Comparison of ENCODE assay signal across 8 cellular contexts in the genomic region with DNA sequence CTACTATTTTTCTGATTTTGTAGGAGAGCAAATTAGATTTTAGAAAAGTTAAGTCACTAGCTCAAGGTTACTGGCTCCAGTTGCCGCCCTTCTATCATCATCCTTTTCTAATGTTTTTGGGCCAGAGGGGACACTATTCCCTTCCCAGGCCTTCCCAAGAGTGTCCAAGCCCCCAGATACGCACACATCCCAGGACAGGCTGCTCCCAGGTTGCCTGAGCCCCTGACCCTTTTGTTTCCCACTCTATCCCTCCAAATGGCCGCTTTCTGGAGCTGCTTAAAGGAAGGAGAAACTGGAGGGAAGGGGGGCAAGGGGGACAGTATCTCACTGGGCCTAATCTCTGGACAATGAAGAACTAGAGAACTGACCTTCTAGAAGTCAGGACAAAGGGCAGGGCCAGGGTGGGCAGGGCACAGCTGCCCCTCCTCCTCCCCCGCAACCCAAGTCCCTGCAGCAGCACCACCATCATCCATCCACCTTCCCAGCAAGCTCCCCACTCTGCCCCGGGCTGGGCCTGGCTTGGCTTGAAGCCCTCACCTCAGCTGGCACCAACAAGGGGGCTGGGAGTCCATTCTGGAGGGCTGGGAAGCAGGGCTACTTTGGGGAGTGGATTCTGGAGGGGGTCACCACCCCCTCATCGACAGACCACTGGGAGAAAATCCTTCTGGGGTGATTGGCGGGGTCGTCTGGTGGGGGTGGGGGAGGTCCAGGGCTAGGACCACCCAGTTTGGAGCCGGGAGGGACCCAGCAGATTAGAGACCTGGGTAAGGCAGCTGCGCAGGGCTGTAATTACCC. TPM values are rescaled to one million over a fixed set of nuclear protein-coding genes. Genes with fewer than 3 reads are reported as not detected.
DNase-seq lines count a peak whose midpoint lies in the region; ATAC-seq, FAIRE-seq and TF ChIP-seq lines count a peak whose summit lies in the region.

No MANE protein-coding gene starts in this region.

- H3K36me3 ChIP-seq in HAP-1 (replicated peaks) (peaks cover 5% of the 10 kb centered on the region), prostate gland (no peaks in the 10 kb centered on the region)

- H3K9me3 ChIP-seq in HAP-1 = no peaks in the 10 kb centered on the region
- no peaks in the 10 kb centered on the region for H3K9me3 ChIP-seq in prostate gland

- peaks cover 12% of the 10 kb centered on the region for H3K36me3 Mint-ChIP-seq in T-cell

- WGBS in prostate gland = 30% methylated on average over 10 of the region's 10 CpGs

- no peak for ATAC-seq in T-cell (replicated peaks in 1 of 4)

- no peak for TF ChIP-seq POLR2A in prostate gland (IDR thresholded peaks at IDR 0.05)

- H3K9me3 Mint-ChIP-seq in T-cell = no peaks in the 10 kb centered on the region

- no peak for FAIRE-seq in urothelium cell line (lab: Jason Lieb, UNC)

- in situ Hi-C loops in HAP-1 (cut with MboI; ENCODE audit: low sequenced_read_pairs) = loop anchor here (5.0 kb wide), 1 partner anchor 132 kb away; no protein-coding TSS in a partner anchor

- H3K27ac ChIP-seq in prostate gland = peak overlapping the region; percentile 99 to 100

- H3K4me1 ChIP-seq in HAP-1 (peaks cover 32% of the 10 kb centered on the region), prostate gland (replicated peaks) (peaks cover 39% of the 10 kb centered on the region)

- H3K27me3 Mint-ChIP-seq in T-cell = no peaks in the 10 kb centered on the region

- CTCF ChIA-PET in T-cell (lab: Charles Lee) = interaction anchor here (0.5 to 1.5 kb wide), 6 partner anchors 33 to 255 kb away, joined by 3 to 8 read pairs (median 5); a partner anchor contains a TSS

- intact Hi-C loops in prostate gland (cut with DNase I) = loop anchor here (5.0 kb wide), 1 partner anchor 232 kb away; a partner anchor contains a TSS

- POLR2A ChIA-PET in T-cell (lab: Charles Lee) = interaction anchor here in 1 of 2 donors (0.8 to 1.0 kb wide), 2 partner anchors 15 to 89 kb away, joined by 3 to 8 read pairs; no protein-coding TSS in a partner anchor

- DNase-seq in HAP-1 (ENCODE audit: low spot score in 2 of 2) (peak in 1 of 2 experiments; percentile 47), T-cell (no peak), fibroblast of villous mesenchyme (ENCODE audit: low read depth) (no peak), prostate gland (ENCODE audit: low spot score) (no peak), COLO668 (lab: John Stamatoyannopoulos, UW; ENCODE audit: unreplicated experiment) (no peak), urothelium cell line (ENCODE audit: low spot score) (no peak), T-helper 9 cell (no peak), NCI-H1930 (lab: John Stamatoyannopoulos, UW) (no peak)

- H3K27me3 ChIP-seq in HAP-1 (ENCODE audit: low read depth) (no peaks in the 10 kb centered on the region), prostate gland (replicated peaks; ENCODE audit: insufficient read depth) (no peaks in the 10 kb centered on the region)

- peak overlapping the region; percentile 97 for H3K27ac Mint-ChIP-seq in T-cell

- H3K4me1 Mint-ChIP-seq in T-cell = peaks cover 68 to 77% (median 76%) of the 10 kb centered on the region in 3 donors

- H3K4me3 ChIP-seq in HAP-1 (peak overlapping the region; percentile 92), fibroblast of villous mesenchyme (ENCODE audit: low read depth, low read length) (peak overlapping the region; percentile 97), prostate gland (peak overlapping the region; percentile 100)

- TF ChIP-seq CTCF in fibroblast of villous mesenchyme (IDR thresholded peaks at IDR 0.05; ENCODE audit: insufficient read depth, low read depth, low read length) (no peak), prostate gland (IDR thresholded peaks at IDR 0.05) (no peak)

- H3K4me3 Mint-ChIP-seq in T-cell = peak overlapping the region; percentile 82 to 99 (median 85)

RNA-seq across cellular contexts. Expression of a gene that starts 1.0 kb away (rescaled TPM):
- 100 to 1,000 TPM; 157 to 295 (median 263) TPM for total RNA-seq in T-cell
- total RNA-seq in fibroblast of villous mesenchyme = 142 and 187 TPM in 2 replicates
- total RNA-seq in prostate gland = 100 to 1,000 TPM in 1 of 2 donors, 10 to 100 TPM in 1; 97.3 to 132 TPM

RNA-seq across cellular contexts. Expression of a gene that starts 5.7 kb away (rescaled TPM):
- total RNA-seq in T-cell (10 to 100 TPM; 42.3 to 48.2 (median 44.6) TPM), fibroblast of villous mesenchyme (94.6 and 102 TPM in 2 replicates), prostate gland (10 to 100 TPM; 90.0 to 92.5 TPM)

RNA-seq across cellular contexts. Expression of a gene that starts 29.9 kb away (rescaled TPM):
- total RNA-seq in T-cell = under 1 TPM in 4 of 5 donors, not detected in 1; 0.08 to 0.15 (median 0.09) TPM
- 4.7 and 6.8 TPM in 2 replicates for total RNA-seq in fibroblast of villous mesenchyme
- 10 to 100 TPM in 1 of 2 donors, 1 to 10 TPM in 1; 7.9 to 10.7 TPM for total RNA-seq in prostate gland
